12 cellular contexts compared by ENCODE assay signal in the genomic region with DNA sequence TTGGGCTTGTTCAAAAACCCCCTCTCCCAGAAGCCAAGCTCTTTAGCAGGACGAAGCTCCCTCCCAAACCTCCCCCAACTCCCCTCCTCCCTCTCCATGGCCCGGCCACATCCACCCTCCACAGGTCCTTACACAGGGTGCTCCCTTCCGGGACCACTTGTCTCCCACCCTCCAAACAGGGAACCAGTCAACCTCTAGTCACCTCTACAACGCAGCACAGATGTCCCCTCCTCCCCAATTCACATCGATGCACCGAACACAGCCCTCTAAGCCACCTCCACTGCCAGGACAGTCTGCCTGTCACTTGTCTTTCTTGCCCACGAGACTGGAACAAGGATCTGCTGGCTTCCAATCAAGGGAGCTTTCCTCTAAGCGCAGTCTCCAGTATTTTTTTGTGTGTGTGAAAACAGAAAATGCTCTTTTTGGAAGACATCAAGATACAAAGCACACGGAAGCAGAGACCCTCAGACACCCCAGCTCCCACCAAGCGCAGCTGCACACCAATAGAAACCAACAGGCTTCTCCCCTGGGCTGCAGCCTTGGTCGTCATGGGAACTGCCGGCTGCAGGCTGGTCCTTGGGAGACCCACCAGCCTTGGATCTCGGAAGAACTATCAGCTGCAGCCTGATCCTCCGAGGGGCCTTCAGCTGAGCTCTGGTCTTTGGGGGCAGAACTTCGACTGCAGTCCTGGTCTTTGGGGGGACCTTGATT. TPM values are rescaled to one million over a fixed set of nuclear protein-coding genes. Genes with fewer than 3 reads are reported as not detected.
DNase-seq lines count a peak whose midpoint lies in the region; ATAC-seq and TF ChIP-seq lines count a peak whose summit lies in the region.
"Had no signal": no experiment of that assay in that cellular context is flagged by ENCODE, and none has a peak within 500 bp of the region (broad histone marks: within the 10 kb centered on the region; RNA-seq: fewer than 3 reads in every experiment).

No MANE protein-coding gene starts in this region.

- TF ChIP-seq CTCF in GM12864 (IDR thresholded peaks at IDR 0.05; ENCODE audit: low read depth, low read length, missing control alignments) = no peak
- TF ChIP-seq CTCF in ascending aorta (IDR thresholded peaks at IDR 0.05) = no peak

- H3K27me3 ChIP-seq in ascending aorta = no peaks in the 10 kb centered on the region
- H3K27me3 ChIP-seq: esophagus muscularis mucosa, vagina had no signal

- no peaks in the 10 kb centered on the region for H3K36me3 ChIP-seq in ascending aorta
- H3K36me3 ChIP-seq: esophagus muscularis mucosa, left ventricle myocardium inferior, vagina had no signal

- no peaks in the 10 kb centered on the region for H3K9me3 ChIP-seq in ascending aorta
- H3K9me3 ChIP-seq: esophagus muscularis mucosa, left ventricle myocardium inferior, vagina had no signal

- peak overlapping the region; percentile 73 for H3K27ac ChIP-seq in cingulate gyrus (ENCODE audit: low read depth, low read length)
- H3K27ac ChIP-seq in ascending aorta = no peak overlapping the region
- H3K27ac ChIP-seq: esophagus muscularis mucosa, left ventricle myocardium inferior, vagina had no signal

- TF ChIP-seq POLR2A in erythroblast (IDR thresholded peaks at IDR 0.05; ENCODE audit: low read length) = no peak

- intact Hi-C loops in ascending aorta (cut with DNase I) = no loop called here

- peak overlapping the region; percentile 26; the same call in 1 of the 2 replicates for H3K4me3 ChIP-seq in GM12864 (ENCODE audit: low read depth, low read length)
- H3K4me3 ChIP-seq in ascending aorta = no peak overlapping the region
- H3K4me3 ChIP-seq: esophagus muscularis mucosa, left ventricle myocardium inferior, vagina had no signal

- peak; percentile 15 for ATAC-seq in GM19455 (IDR thresholded peaks at IDR 0.05; ENCODE audit: unreplicated experiment)
- ATAC-seq in HG03097 (IDR thresholded peaks at IDR 0.05; ENCODE audit: low FRiP score, unreplicated experiment) = peak; percentile 19
- ATAC-seq in HG03196 (IDR thresholded peaks at IDR 0.05; ENCODE audit: unreplicated experiment) = no peak

- no peaks in the 10 kb centered on the region for H3K4me1 ChIP-seq in ascending aorta
- H3K4me1 ChIP-seq: esophagus muscularis mucosa, vagina had no signal

- no peak for DNase-seq in GM12864 (ENCODE audit: low read depth)
- no peak for DNase-seq in ascending aorta (ENCODE audit: low spot score in 2 of 2)
- DNase-seq in erythroblast (lab: John Stamatoyannopoulos, UW) = no peak
- DNase-seq in activated CD4-positive, alpha-beta T cell treated with anti-CD3 and anti-CD28 coated beads for 1 hour = no peak
- DNase-seq: HCEC 1CT, left ventricle myocardium inferior had no signal

RNA-seq across cellular contexts. Expression of a gene that starts 26.5 kb away (rescaled TPM):
- 148 TPM for total RNA-seq in ascending aorta
